ENCODE assay signal across 27 cellular contexts in genomic region chr6:129675669-129676472, GRCh38.
"Had no signal": no experiment of that assay in that cellular context is flagged by ENCODE, and none has a peak within 500 bp of the region (broad histone marks: within the 10 kb centered on the region; RNA-seq: fewer than 3 reads in every experiment).

No MANE protein-coding gene starts in this region.

- H3K4me3 ChIP-seq: heart left ventricle, neural progenitor cell, spleen, testis, transverse colon had no signal

- H3K9me3 Mint-ChIP-seq: activated CD4-positive, alpha-beta memory T cell treated with anti-CD3 and anti-CD28 coated beads for 36 hours; activated naive CD4-positive, alpha-beta T cell treated with anti-CD3 and anti-CD28 coated beads for 36 hours; activated naive CD8-positive, alpha-beta T cell treated with anti-CD3 and anti-CD28 coated beads for 36 hours; activated T-helper 1 cell treated with anti-CD3 and anti-CD28 coated beads, Interleukin-12 subunit alpha, Interleukin-12 subunit beta, Interleukin-2, Interleukin-4 antibody, amounts not matched to agents 30 ng/mL and 10 ng/mL and 1 ng/mL, durations not matched to agents 14 hours and 24 hours and 36 hours; natural killer cell; neural progenitor cell; T-helper 2 cell treated with Interferon-gamma antibody and Interleukin-4, amounts not matched to agents 5 μg/mL and 100 μg/mL, for 36 hours had no signal

- ATAC-seq: esophagus mucosa; foreskin keratinocyte; heart left ventricle; natural killer cell; right cardiac atrium; stimulated activated naive CD8-positive, alpha-beta T cell treated with anti-CD3 and anti-CD28 coated beads, Interleukin-15, Interleukin-2, amounts not matched to agents 100 U/mL and 50 U/mL, for 24 hours had no signal

- H3K4me3 Mint-ChIP-seq: activated CD4-positive, alpha-beta memory T cell treated with anti-CD3 and anti-CD28 coated beads for 36 hours; activated naive CD4-positive, alpha-beta T cell treated with anti-CD3 and anti-CD28 coated beads for 36 hours; activated naive CD8-positive, alpha-beta T cell treated with anti-CD3 and anti-CD28 coated beads for 36 hours; activated T-helper 1 cell treated with anti-CD3 and anti-CD28 coated beads, Interleukin-12 subunit alpha, Interleukin-12 subunit beta, Interleukin-2, Interleukin-4 antibody, amounts not matched to agents 30 ng/mL and 10 ng/mL and 1 ng/mL, durations not matched to agents 14 hours and 24 hours and 36 hours; natural killer cell; neural progenitor cell; T-helper 2 cell treated with Interferon-gamma antibody and Interleukin-4, amounts not matched to agents 5 μg/mL and 100 μg/mL, for 36 hours had no signal

- H2AFZ ChIP-seq: neural progenitor cell had no signal

- FAIRE-seq: TTC549 had no signal

- DNase-seq: activated CD4-positive, alpha-beta memory T cell treated with anti-CD3 and anti-CD28 coated beads for 36 hours; activated CD4-positive, alpha-beta T cell treated with anti-CD3 and anti-CD28 coated beads for 48 hours; activated CD8-positive, alpha-beta memory T cell treated with anti-CD3 and anti-CD28 coated beads, Interleukin-2, amount 50 U/mL, for 4 hours; activated effector memory CD4-positive, alpha-beta T cell treated with anti-CD3 and anti-CD28 coated beads, Interleukin-2, amount 50 U/mL, for 16 hours; activated naive CD4-positive, alpha-beta T cell treated with anti-CD3 and anti-CD28 coated beads for 36 hours; activated naive CD8-positive, alpha-beta T cell treated with anti-CD3 and anti-CD28 coated beads for 36 hours; activated T-cell treated with anti-CD3 and anti-CD28 coated beads, Interleukin-2, amount 50 U/mL, for 1 hour; caudate nucleus; cortex of kidney; foreskin keratinocyte; heart left ventricle; hypothalamus; midbrain; natural killer cell; occipital lobe; posterior cingulate gyrus; right cardiac atrium; spleen; stimulated activated CD4-positive, alpha-beta T cell treated with anti-CD3 and anti-CD28 coated beads, Interleukin-2, amount 100 ng/mL, for 48 hours; stimulated activated naive CD8-positive, alpha-beta T cell treated with anti-CD3 and anti-CD28 coated beads, Interleukin-15, Interleukin-2, amounts not matched to agents 100 U/mL and 50 U/mL, for 24 hours; testis; transverse colon had no signal

- H3K27ac ChIP-seq: foreskin keratinocyte, heart left ventricle, neural progenitor cell, spleen, testis, transverse colon had no signal

- H3K27me3 ChIP-seq: foreskin keratinocyte, heart left ventricle, neural progenitor cell, spleen, testis, transverse colon had no signal

- H3K9me3 ChIP-seq: heart left ventricle, spleen, testis, transverse colon had no signal

- H3K4me1 ChIP-seq: neural progenitor cell had no signal

- H3K36me3 ChIP-seq: heart left ventricle, neural progenitor cell, spleen, transverse colon had no signal

- H3K27me3 Mint-ChIP-seq: activated CD4-positive, alpha-beta memory T cell treated with anti-CD3 and anti-CD28 coated beads for 36 hours; activated naive CD8-positive, alpha-beta T cell treated with anti-CD3 and anti-CD28 coated beads for 36 hours had no signal

- H3K4me2 ChIP-seq: neural progenitor cell had no signal

- H3K9ac ChIP-seq: neural progenitor cell had no signal

- H3K27ac Mint-ChIP-seq: activated CD4-positive, alpha-beta memory T cell treated with anti-CD3 and anti-CD28 coated beads for 36 hours; activated naive CD4-positive, alpha-beta T cell treated with anti-CD3 and anti-CD28 coated beads for 36 hours; activated naive CD8-positive, alpha-beta T cell treated with anti-CD3 and anti-CD28 coated beads for 36 hours; activated T-helper 1 cell treated with anti-CD3 and anti-CD28 coated beads, Interleukin-12 subunit alpha, Interleukin-12 subunit beta, Interleukin-2, Interleukin-4 antibody, amounts not matched to agents 30 ng/mL and 10 ng/mL and 1 ng/mL, durations not matched to agents 14 hours and 24 hours and 36 hours; natural killer cell; neural progenitor cell; T-helper 2 cell treated with Interferon-gamma antibody and Interleukin-4, amounts not matched to agents 5 μg/mL and 100 μg/mL, for 36 hours had no signal

- H3K36me3 Mint-ChIP-seq: activated CD4-positive, alpha-beta memory T cell treated with anti-CD3 and anti-CD28 coated beads for 36 hours; activated naive CD8-positive, alpha-beta T cell treated with anti-CD3 and anti-CD28 coated beads for 36 hours; natural killer cell; neural progenitor cell had no signal
